11 cellular contexts compared by ENCODE assay signal in genomic region chr10:46539596-46540411, GRCh38. TPM values are rescaled to one million over a fixed set of nuclear protein-coding genes. Genes with fewer than 3 reads are reported as not detected.
A peak's percentile ranks its signal among the peaks of the same experiment; 100 is the strongest.
DNase-seq lines count a peak whose midpoint lies in the region; ATAC-seq and TF ChIP-seq lines count a peak whose summit lies in the region.
"Had no signal": no experiment of that assay in that cellular context is flagged by ENCODE, and none has a peak within 500 bp of the region (broad histone marks: within the 10 kb centered on the region; RNA-seq: fewer than 3 reads in every experiment).

No MANE protein-coding gene starts in this region.

- no peaks in the 10 kb centered on the region for H3K27me3 ChIP-seq in PC-9 (ENCODE audit: insufficient read depth, low read depth)
- H3K27me3 ChIP-seq in MG63: no peaks in the 10 kb centered on the region

- H3K4me3 ChIP-seq in PC-9 (no peak overlapping the region), MG63 (no peak overlapping the region)

- POLR2A ChIA-PET in PC-9 (lab: Charles Lee; ENCODE audit: unreplicated experiment): interaction anchor here (0.6 to 0.8 kb wide), 4 partner anchors 8 to 1964 kb away, joined by 3 to 6 read pairs (median 4); no protein-coding TSS in a partner anchor

- CTCF ChIA-PET in PC-9 (lab: Charles Lee): no interaction called here

- peak overlapping the region; percentile 20 for H3K4me2 ChIP-seq in PC-9

- peaks cover 18% of the 10 kb centered on the region for H3K4me1 ChIP-seq in PC-9 (replicated peaks; ENCODE audit: insufficient read depth)
- H3K4me1 ChIP-seq: parathyroid adenoma had no signal

- in situ Hi-C loops in Caki2 (cut with HindIII; ENCODE audit: low pct_unique_long_range_greater_than_20kb, low sequenced_read_pairs): no loop called here

- intact Hi-C loops in PC-9 (cut with micrococcal nuclease; ENCODE audit: unreplicated experiment): no loop called here

- no peak overlapping the region for H2AFZ ChIP-seq in PC-9
- H2AFZ ChIP-seq: parathyroid adenoma had no signal

- H3K36me3 ChIP-seq in PC-9 (ENCODE audit: low read depth) (no peaks in the 10 kb centered on the region), MG63 (no peaks in the 10 kb centered on the region)

- DNase-seq in Caki2 (ENCODE audit: low read depth) (peak; percentile 98), PC-9 (peak; percentile 63 to 66), fibroblast of the conjunctiva (ENCODE audit: low read depth) (peak; percentile 27), omental fat pad (ENCODE audit: low spot score) (peak; percentile 8), cortex of kidney (lab: John Stamatoyannopoulos, UW) (no peak), NCI-H187 (lab: John Stamatoyannopoulos, UW) (no peak), MG63 (no peak)
- no peak for DNase-seq in activated effector memory CD4-positive, alpha-beta T cell treated with anti-CD3 and anti-CD28 coated beads, Interleukin-2, amount 50 U/mL, for 16 hours
- DNase-seq: activated CD4-positive, alpha-beta T cell treated with anti-CD3 and anti-CD28 coated beads for 1 hour; NCI-H1105 treated with DMSO at 0.1 percent for 48 hours had no signal

- no peaks in the 10 kb centered on the region for H3K9me3 ChIP-seq in PC-9 (ENCODE audit: insufficient read depth, low read depth)
- H3K9me3 ChIP-seq in MG63: no peaks in the 10 kb centered on the region

- TF ChIP-seq CTCF in PC-9 (conservative IDR thresholded peaks at IDR 0.05): no peak
- TF ChIP-seq CTCF in omental fat pad (IDR thresholded peaks at IDR 0.05): no peak

- peaks cover 17% of the 10 kb centered on the region; the same call in 1 of the 2 replicates for H3F3A ChIP-seq in PC-9 (ENCODE audit: insufficient read depth, low read depth)

- ATAC-seq in omental fat pad (ENCODE audit: low FRiP score): no peak

- H4K20me1 ChIP-seq in PC-9 (ENCODE audit: insufficient read depth): no peaks in the 10 kb centered on the region

- no peaks in the 10 kb centered on the region for H3K79me2 ChIP-seq in PC-9 (ENCODE audit: low read depth)
- H3K79me2 ChIP-seq: parathyroid adenoma had no signal

- no peak overlapping the region for H3K27ac ChIP-seq in PC-9
- H3K27ac ChIP-seq: parathyroid adenoma had no signal

- no TSS peak for BruUV-seq in PC-9 (replicated peaks; lab: Mats Ljungman, UMichigan)

- H3K9me2 ChIP-seq in PC-9 (ENCODE audit: insufficient read depth): no peaks in the 10 kb centered on the region

RNA-seq across cellular contexts. Expression of gene GPRIN2, which starts 16.7 kb away (rescaled TPM):
- total RNA-seq in Caki2 (2014; rRNA removed; shearing (Covaris generic); ENCODE audit: low replicate concordance): 4.3 and 6.3 TPM in 2 replicates
- 33.1 and 53.6 TPM in 2 replicates for total RNA-seq in PC-9 (2021)
- total RNA-seq in omental fat pad: under 1 TPM in 2 of 4 donors, not detected in 2; 0.46 to 0.50 TPM
- not detected in 2 replicates for total RNA-seq in MG63 (2014; rRNA removed; shearing (Covaris generic); ENCODE audit: low replicate concordance)

RNA-seq across cellular contexts. Expression of gene SYT15, which starts 39.1 kb away (rescaled TPM):
- not detected in 2 replicates for total RNA-seq in Caki2 (2014; rRNA removed; shearing (Covaris generic); ENCODE audit: low replicate concordance)
- total RNA-seq in PC-9 (2021) (1.9 and 3.3 TPM in 2 replicates), omental fat pad (1 to 10 TPM in 3 of 4 donors, under 1 TPM in 1; 0.65 to 9.6 (median 2.9) TPM)
- total RNA-seq in MG63 (2014; rRNA removed; shearing (Covaris generic); ENCODE audit: low replicate concordance): 0.76 TPM in 1 of 2 replicates, not detected in the other

Comparison
In these comparisons a context has a peak if more than half of its experiments do, and no peak if none do; other contexts are left out.
1. DNase-seq: peak in Caki2 (single experiment), PC-9 (2 of 2), fibroblast of the conjunctiva (single experiment) and omental fat pad (single experiment); none in activated effector memory CD4-positive, alpha-beta T cell treated with anti-CD3 and anti-CD28 coated beads, Interleukin-2, amount 50 U/mL, for 16 hours (single experiment), cortex of kidney (single experiment), NCI-H187 (0 of 2) and MG63 (single experiment).